31 cellular contexts compared by ENCODE assay signal in the genomic region with DNA sequence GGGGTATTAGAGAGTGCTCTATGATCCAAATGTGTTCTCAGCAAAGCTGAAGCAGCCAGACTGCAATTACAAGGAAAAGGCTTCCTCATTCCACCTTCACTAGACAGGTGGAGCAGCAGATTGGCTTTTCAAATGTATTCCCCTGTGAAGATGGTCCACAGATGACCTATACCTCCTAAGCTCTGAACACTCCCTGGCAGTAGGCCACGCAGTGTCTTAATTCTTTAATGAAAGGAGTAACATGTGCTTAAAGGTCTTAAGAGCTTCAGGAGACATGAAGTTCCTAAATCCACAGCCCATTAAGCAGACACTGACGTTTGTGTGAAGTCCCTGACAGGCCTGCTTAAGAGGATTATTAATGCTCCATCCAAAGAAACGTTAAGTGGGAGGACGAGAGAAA.
DNase-seq lines count a peak whose midpoint lies in the region; ATAC-seq and TF ChIP-seq lines count a peak whose summit lies in the region.
"Had no signal": no experiment of that assay in that cellular context is flagged by ENCODE, and none has a peak within 500 bp of the region (broad histone marks: within the 10 kb centered on the region; RNA-seq: fewer than 3 reads in every experiment).

No MANE protein-coding gene starts in this region.

- no peaks in the 10 kb centered on the region for H3K27me3 ChIP-seq in neural progenitor cell
- H3K27me3 ChIP-seq: vagina had no signal

- H2AFZ ChIP-seq in neural progenitor cell (replicated peaks) = no peak overlapping the region

- no peaks in the 10 kb centered on the region for H3K9me3 Mint-ChIP-seq in neural progenitor cell
- H3K9me3 Mint-ChIP-seq: activated B cell treated with CpG ODN at 0.5 μM for 24 hours; brain; stimulated activated naive CD8-positive, alpha-beta T cell treated with anti-CD3 and anti-CD28 coated beads, Interleukin-15, Interleukin-2, amounts not matched to agents 100 ng/mL and 50 ng/mL, for 24 hours had no signal

- no peak overlapping the region for H3K4me2 ChIP-seq in neural progenitor cell
- H3K4me2 ChIP-seq: KMS-11 had no signal

- no peaks in the 10 kb centered on the region for H3K27me3 Mint-ChIP-seq in neural progenitor cell (ENCODE audit: insufficient read depth, low read depth)
- H3K27me3 Mint-ChIP-seq: activated B cell treated with CpG ODN at 0.5 μM for 24 hours, brain had no signal

- H3K9me3 ChIP-seq in neural progenitor cell (ENCODE audit: low read depth) = no peaks in the 10 kb centered on the region
- H3K9me3 ChIP-seq: thoracic aorta, vagina had no signal

- DNase-seq in DMS 273 (lab: John Stamatoyannopoulos, UW; ENCODE audit: unreplicated experiment) (peak; percentile 54), DMS 273 treated with DMSO at 0.1 percent for 48 hours (lab: John Stamatoyannopoulos, UW) (no peak), NCI-H2171 (lab: John Stamatoyannopoulos, UW) (peak; percentile 12), cerebellar cortex (ENCODE audit: low spot score) (peak; percentile 56), neural progenitor cell (ENCODE audit: low spot score) (peak; percentile 15), NCI-H2227 (lab: John Stamatoyannopoulos, UW; ENCODE audit: unreplicated experiment) (no peak), inferior parietal cortex (ENCODE audit: extremely low spot score) (no peak)
- DNase-seq: activated B cell treated with CpG ODN at 0.5 μM for 24 hours; activated CD4-positive, alpha-beta T cell treated with anti-CD3 and anti-CD28 coated beads, Interleukin-2, amount 50 U/mL, for 1 hour; activated CD8-positive, alpha-beta memory T cell treated with anti-CD3 and anti-CD28 coated beads, Interleukin-2, amount 10 ng/mL, durations not matched to agents 7 days and 5 days; activated naive CD4-positive, alpha-beta T cell; activated T-cell treated with anti-CD3 and anti-CD28 coated beads, Interleukin-2, amount 50 U/mL, for 48 hours; effector CD8-positive, alpha-beta T cell; erythroblast; foreskin fibroblast; HCEC 1CT; mesendoderm; NCI-H1417; NCI-H2029 treated with DMSO at 0.1 percent for 48 hours; NCI-H446 treated with DMSO at 0.1 percent for 48 hours; SHP77 treated with DMSO at 0.1 percent for 48 hours; SW 1271; T-helper 9 cell had no signal

- H3K4me1 Mint-ChIP-seq in neural progenitor cell = peaks cover 10% of the 10 kb centered on the region
- H3K4me1 Mint-ChIP-seq: activated B cell treated with CpG ODN at 0.5 μM for 24 hours, brain had no signal

- no peaks in the 10 kb centered on the region for H3K79me2 ChIP-seq in neural progenitor cell (ENCODE audit: low read depth)

- H3K4me3 ChIP-seq in neural progenitor cell = no peak overlapping the region
- H3K4me3 ChIP-seq: thoracic aorta, vagina had no signal

- peaks cover 8% of the 10 kb centered on the region for H3K4me1 ChIP-seq in neural progenitor cell
- H3K4me1 ChIP-seq: vagina had no signal

- H3K36me3 ChIP-seq in neural progenitor cell = no peaks in the 10 kb centered on the region

- peaks cover 6% of the 10 kb centered on the region for H3F3A ChIP-seq in neural progenitor cell (ENCODE audit: low read depth)

- H3K9ac ChIP-seq in neural progenitor cell = no peak overlapping the region
- H3K9ac ChIP-seq: KMS-11 had no signal

- no peak overlapping the region for H3K4me3 Mint-ChIP-seq in neural progenitor cell
- H3K4me3 Mint-ChIP-seq: activated B cell treated with CpG ODN at 0.5 μM for 24 hours; activated CD8-positive, alpha-beta memory T cell treated with anti-CD3 and anti-CD28 coated beads, Interleukin-2, amount 10 ng/mL, durations not matched to agents 7 days and 5 days; brain; stimulated activated naive CD8-positive, alpha-beta T cell treated with anti-CD3 and anti-CD28 coated beads, Interleukin-15, Interleukin-2, amounts not matched to agents 100 ng/mL and 50 ng/mL, for 24 hours had no signal

- peak overlapping the region; percentile 51 for H3K27ac ChIP-seq in neural progenitor cell
- H3K27ac ChIP-seq: 22Rv1, KMS-11, vagina had no signal

- H4K20me1 ChIP-seq in neural progenitor cell (ENCODE audit: low read depth) = no peaks in the 10 kb centered on the region

- peaks cover 14% of the 10 kb centered on the region for H3K36me3 Mint-ChIP-seq in neural progenitor cell
- H3K36me3 Mint-ChIP-seq: activated CD8-positive, alpha-beta memory T cell treated with anti-CD3 and anti-CD28 coated beads, Interleukin-2, amount 10 ng/mL, durations not matched to agents 7 days and 5 days had no signal

- TF ChIP-seq CTCF in neural progenitor cell (IDR thresholded peaks at IDR 0.05) = no peak

- H3K27ac Mint-ChIP-seq in neural progenitor cell = no peak overlapping the region
- H3K27ac Mint-ChIP-seq: activated B cell treated with CpG ODN at 0.5 μM for 24 hours; activated CD8-positive, alpha-beta memory T cell treated with anti-CD3 and anti-CD28 coated beads, Interleukin-2, amount 10 ng/mL, durations not matched to agents 7 days and 5 days; stimulated activated naive CD8-positive, alpha-beta T cell treated with anti-CD3 and anti-CD28 coated beads, Interleukin-15, Interleukin-2, amounts not matched to agents 100 ng/mL and 50 ng/mL, for 24 hours had no signal

- no peak for ATAC-seq in SK-N-SH treated with all-trans-retinoic acid at 6 μM for 48 hours
- ATAC-seq: activated CD8-positive, alpha-beta memory T cell treated with anti-CD3 and anti-CD28 coated beads, Interleukin-2, amount 10 ng/mL, durations not matched to agents 7 days and 5 days; Panc1 had no signal

TF ChIP-seq in SK-N-SH treated with all-trans-retinoic acid at 6 μM for 48 hours, 23 proteins besides CTCF, POLR2A, EP300 and RAD21:
- TF ChIP-seq ZFP30 (CRISPR knock-in tag; IDR thresholded peaks at IDR 0.05) (no peak), TCF4 (CRISPR knock-in tag; IDR thresholded peaks at IDR 0.05; ENCODE audit: borderline replicate concordance) (no peak), ZNF565 (CRISPR knock-in tag; conservative IDR thresholded peaks at IDR 0.05; ENCODE audit: low read depth) (no peak), ZFP3 (CRISPR knock-in tag; IDR thresholded peaks at IDR 0.05) (no peak), ZNF70 (CRISPR knock-in tag; IDR thresholded peaks at IDR 0.05) (no peak), ZC3H10 (CRISPR knock-in tag; IDR thresholded peaks at IDR 0.05) (no peak)
- TF ChIP-seq, protein P1, sequence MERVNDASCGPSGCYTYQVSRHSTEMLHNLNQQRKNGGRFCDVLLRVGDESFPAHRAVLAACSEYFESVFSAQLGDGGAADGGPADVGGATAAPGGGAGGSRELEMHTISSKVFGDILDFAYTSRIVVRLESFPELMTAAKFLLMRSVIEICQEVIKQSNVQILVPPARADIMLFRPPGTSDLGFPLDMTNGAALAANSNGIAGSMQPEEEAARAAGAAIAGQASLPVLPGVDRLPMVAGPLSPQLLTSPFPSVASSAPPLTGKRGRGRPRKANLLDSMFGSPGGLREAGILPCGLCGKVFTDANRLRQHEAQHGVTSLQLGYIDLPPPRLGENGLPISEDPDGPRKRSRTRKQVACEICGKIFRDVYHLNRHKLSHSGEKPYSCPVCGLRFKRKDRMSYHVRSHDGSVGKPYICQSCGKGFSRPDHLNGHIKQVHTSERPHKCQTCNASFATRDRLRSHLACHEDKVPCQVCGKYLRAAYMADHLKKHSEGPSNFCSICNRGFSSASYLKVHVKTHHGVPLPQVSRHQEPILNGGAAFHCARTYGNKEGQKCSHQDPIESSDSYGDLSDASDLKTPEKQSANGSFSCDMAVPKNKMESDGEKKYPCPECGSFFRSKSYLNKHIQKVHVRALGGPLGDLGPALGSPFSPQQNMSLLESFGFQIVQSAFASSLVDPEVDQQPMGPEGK (CRISPR knock-in tag; IDR thresholded peaks at IDR 0.05; ENCODE audit: borderline replicate concordance) = no peak

Comparison
In these comparisons a context has a peak if more than half of its experiments do, and no peak if none do; other contexts are left out.
1. DNase-seq: peak in DMS 273 (single experiment), NCI-H2171 (single experiment), cerebellar cortex (single experiment) and neural progenitor cell (single experiment); none in DMS 273 treated with DMSO at 0.1 percent for 48 hours (single experiment), NCI-H2227 (single experiment) and inferior parietal cortex (single experiment).